In the genomic region with DNA sequence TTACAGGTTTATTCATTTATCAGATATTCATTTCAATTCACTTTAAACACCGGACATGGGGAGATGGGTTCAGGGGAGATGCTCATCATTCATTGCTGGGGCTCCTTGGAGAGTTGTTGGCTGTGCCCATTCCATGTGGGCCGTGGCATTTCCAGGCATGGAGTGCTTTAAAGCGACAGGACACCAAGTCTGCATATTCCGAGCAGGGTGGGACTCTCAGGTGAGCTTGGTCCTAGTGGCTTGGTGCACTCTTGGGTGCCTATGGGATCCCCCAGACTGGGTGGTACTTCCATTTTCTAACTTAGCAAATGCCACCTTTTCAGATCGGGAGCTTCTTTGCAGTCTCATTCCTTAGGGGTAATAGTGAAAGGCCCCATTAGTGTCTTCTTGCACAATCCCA, we compare ENCODE assay signal across 7 cellular contexts.
"Had no signal": no experiment of that assay in that cellular context is flagged by ENCODE, and none has a peak within 500 bp of the region (broad histone marks: within the 10 kb centered on the region; RNA-seq: fewer than 3 reads in every experiment).

No MANE protein-coding gene starts in this region.

- H3K36me3 ChIP-seq: HAP-1 had no signal

- H3K27ac Mint-ChIP-seq: HFFc6, IgD-negative memory B cell had no signal

- H3K27ac ChIP-seq: GM23248, HL-60 had no signal

- H3K36me3 Mint-ChIP-seq: IgD-negative memory B cell had no signal

- DNase-seq: GM23248, GOT3, H7, HFFc6 had no signal

- H3K9ac ChIP-seq: GM23248 had no signal

- H3K4me1 ChIP-seq: HAP-1 had no signal

- H2AFZ ChIP-seq: GM23248 had no signal

- H3K4me3 ChIP-seq: GM23248, HAP-1 had no signal

- H3K9me3 ChIP-seq: HAP-1 had no signal

- H3K4me3 Mint-ChIP-seq: HFFc6, IgD-negative memory B cell had no signal

- H3K4me1 Mint-ChIP-seq: IgD-negative memory B cell had no signal

- H3K27me3 Mint-ChIP-seq: IgD-negative memory B cell had no signal
